Comparison of ENCODE assay signal across 15 cellular contexts in the genomic region with DNA sequence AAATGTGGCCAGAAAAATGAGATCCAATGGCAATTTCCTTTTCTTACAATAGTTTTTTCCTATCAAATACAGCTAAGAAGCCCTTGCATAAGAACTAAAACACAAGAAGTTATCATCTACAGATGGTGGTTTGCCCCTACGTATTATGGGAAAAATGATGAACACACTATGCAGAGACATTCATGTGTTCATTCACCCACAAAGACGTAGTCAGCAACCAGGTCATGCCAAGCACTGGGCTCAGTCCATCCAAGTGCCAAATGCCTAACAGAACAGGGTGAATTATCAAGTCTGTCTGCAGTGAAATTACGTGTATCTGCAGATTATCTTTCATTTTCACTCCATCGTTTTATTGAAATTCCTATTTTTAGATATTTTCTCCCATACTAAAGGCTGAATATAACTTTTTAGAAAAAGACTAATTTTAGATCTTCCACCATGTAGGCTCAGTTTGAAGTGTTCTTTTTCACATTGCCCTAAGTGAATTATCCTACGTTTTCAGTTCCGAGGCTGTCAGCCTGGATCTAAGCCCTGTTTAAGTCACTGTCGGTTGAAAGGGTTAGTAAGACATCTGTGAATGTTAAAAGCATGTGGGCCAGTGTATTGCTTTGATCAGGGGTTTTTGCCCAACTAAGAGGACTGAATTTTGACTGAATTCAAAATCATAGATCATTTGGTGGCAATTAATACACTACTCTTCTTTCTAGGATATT.
DNase-seq lines count a peak whose midpoint lies in the region; ATAC-seq and TF ChIP-seq lines count a peak whose summit lies in the region.
"Had no signal": no experiment of that assay in that cellular context is flagged by ENCODE, and none has a peak within 500 bp of the region (broad histone marks: within the 10 kb centered on the region; RNA-seq: fewer than 3 reads in every experiment).

No MANE protein-coding gene starts in this region.

- no peak for DNase-seq in left ventricle myocardium inferior
- no peak for DNase-seq in cardiac septum (ENCODE audit: low spot score)
- DNase-seq in amniotic epithelial cell (ENCODE audit: low read depth): peak; percentile 13
- DNase-seq in mesenchymal stem cell: no peak
- no peak for DNase-seq in activated T-cell treated with anti-CD3 and anti-CD28 coated beads, Interleukin-2, amount 50 U/mL, for 4 hours
- no peak for DNase-seq in kidney tubule cell (ENCODE audit: low spot score)
- DNase-seq in DMS 273 (lab: John Stamatoyannopoulos, UW; ENCODE audit: unreplicated experiment): no peak
- DNase-seq in NCI-H345 treated with DMSO at 0.1 percent for 48 hours (lab: John Stamatoyannopoulos, UW; ENCODE audit: unreplicated experiment): no peak
- DNase-seq: effector CD8-positive, alpha-beta T cell; naive thymus-derived CD4-positive, alpha-beta T cell; stimulated activated CD4-positive, alpha-beta T cell treated with anti-CD3 and anti-CD28 coated beads, Interleukin-15, amount 100 ng/mL, for 24 hours had no signal

- no peak overlapping the region for H2BK5ac ChIP-seq in mesenchymal stem cell (ENCODE audit: low read depth, low read length, poor library complexity, severe bottlenecking)

- H2BK120ac ChIP-seq in mesenchymal stem cell (ENCODE audit: low read depth, low read length): no peak overlapping the region

- H3K14ac ChIP-seq in mesenchymal stem cell (ENCODE audit: low read length in 2 of 2): no peak overlapping the region

- H3K27me3 Mint-ChIP-seq in activated T-cell treated with anti-CD3 and anti-CD28 coated beads, Interleukin-2, amount 50 U/mL, for 4 hours (ENCODE audit: low read depth): peaks cover 7% of the 10 kb centered on the region

- H3K27ac ChIP-seq in left ventricle myocardium inferior (replicated peaks) (peak overlapping the region; percentile 7), mesenchymal stem cell (ENCODE audit: low read length, poor library complexity, severe bottlenecking) (no peak overlapping the region)
- H3K27ac ChIP-seq: A549, RWPE1 had no signal

- H3K4me3 ChIP-seq in left ventricle myocardium inferior (no peak overlapping the region), mesenchymal stem cell (ENCODE audit: insufficient read depth in 1 of 2, low read depth in 1 of 2, low read length in 2 of 2) (peak overlapping the region in 1 of 2 experiments; percentile 59)
- H3K4me3 ChIP-seq: A549 had no signal

- ATAC-seq in activated T-cell treated with anti-CD3 and anti-CD28 coated beads, Interleukin-2, amount 50 U/mL, for 4 hours: no peak
- ATAC-seq: A549; naive thymus-derived CD4-positive, alpha-beta T cell; WTC11 had no signal

- TF ChIP-seq CTCF in left ventricle myocardium inferior (IDR thresholded peaks at IDR 0.05; ENCODE audit: borderline replicate concordance): no peak

- intact Hi-C loops in left ventricle myocardium inferior (cut with micrococcal nuclease): no loop called here
- intact Hi-C loops in cardiac septum (cut with DNase I): no loop called here

- peaks cover 3% of the 10 kb centered on the region for H3K4me1 Mint-ChIP-seq in activated T-cell treated with anti-CD3 and anti-CD28 coated beads, Interleukin-2, amount 50 U/mL, for 4 hours (ENCODE audit: low read depth)
- H3K4me1 Mint-ChIP-seq: WTC11 had no signal

- no peaks in the 10 kb centered on the region for H3K79me1 ChIP-seq in mesenchymal stem cell (replicated peaks; ENCODE audit: low read length, poor library complexity, severe bottlenecking)

- H3K9me3 ChIP-seq in left ventricle myocardium inferior (replicated peaks): no peaks in the 10 kb centered on the region
- H3K9me3 ChIP-seq in mesenchymal stem cell (ENCODE audit: control insufficient read depth, low read length): no peaks in the 10 kb centered on the region
- H3K9me3 ChIP-seq: A549 had no signal

- no peaks in the 10 kb centered on the region for H3K36me3 ChIP-seq in left ventricle myocardium inferior
- H3K36me3 ChIP-seq in mesenchymal stem cell (ENCODE audit: control insufficient read depth in 1 of 2, insufficient read depth in 2 of 2, low read depth in 1 of 2, low read length in 2 of 2): no peaks in the 10 kb centered on the region

- 95% methylated on average over 7 of the region's 7 CpGs for WGBS in mesenchymal stem cell

- H2BK12ac ChIP-seq in mesenchymal stem cell (ENCODE audit: low read length in 2 of 2): no peak overlapping the region

- no peaks in the 10 kb centered on the region for H3K27me3 ChIP-seq in left ventricle myocardium inferior (ENCODE audit: low read depth)
- H3K27me3 ChIP-seq in mesenchymal stem cell (ENCODE audit: control insufficient read depth in 1 of 2, insufficient read depth in 1 of 2, low read length in 2 of 2): peaks cover 0 to 11% of the 10 kb centered on the region in 2 experiments

- no peak overlapping the region for H2BK15ac ChIP-seq in mesenchymal stem cell (ENCODE audit: low read depth, poor library complexity, severe bottlenecking)

- H3K4me3 Mint-ChIP-seq in activated T-cell treated with anti-CD3 and anti-CD28 coated beads, Interleukin-2, amount 50 U/mL, for 4 hours: no peak overlapping the region
- H3K4me3 Mint-ChIP-seq: brain; naive thymus-derived CD4-positive, alpha-beta T cell; WTC11 had no signal

- H3K9ac ChIP-seq in mesenchymal stem cell (ENCODE audit: low read length): peak overlapping the region; percentile 50

- no peaks in the 10 kb centered on the region for H3K36me3 Mint-ChIP-seq in activated T-cell treated with anti-CD3 and anti-CD28 coated beads, Interleukin-2, amount 50 U/mL, for 4 hours (ENCODE audit: insufficient read depth)
- H3K36me3 Mint-ChIP-seq: brain, WTC11 had no signal

- no peak overlapping the region for H2AFZ ChIP-seq in mesenchymal stem cell (ENCODE audit: low read depth, low read length)

- no peak overlapping the region for H3K4me2 ChIP-seq in mesenchymal stem cell (ENCODE audit: low read length, poor library complexity, severe bottlenecking)
- H3K4me2 ChIP-seq: A549 had no signal

- H2AK5ac ChIP-seq in mesenchymal stem cell (ENCODE audit: low read length, severe bottlenecking): no peak overlapping the region

- no peak overlapping the region for H4K91ac ChIP-seq in mesenchymal stem cell (ENCODE audit: low read length)

- H3K23ac ChIP-seq in mesenchymal stem cell (ENCODE audit: low read length in 2 of 2): no peak overlapping the region

- H3K9me3 Mint-ChIP-seq in activated T-cell treated with anti-CD3 and anti-CD28 coated beads, Interleukin-2, amount 50 U/mL, for 4 hours: no peaks in the 10 kb centered on the region
- H3K9me3 Mint-ChIP-seq: brain, WTC11 had no signal

- no peak overlapping the region for H3K4ac ChIP-seq in mesenchymal stem cell (ENCODE audit: low read depth in 1 of 2, low read length in 2 of 2)

- peaks cover 8% of the 10 kb centered on the region for H3K4me1 ChIP-seq in left ventricle myocardium inferior
- peaks cover 3% of the 10 kb centered on the region for H3K4me1 ChIP-seq in mesenchymal stem cell (ENCODE audit: control insufficient read depth, insufficient read depth, low read depth, low read length)
- H3K4me1 ChIP-seq: A549 had no signal

- H3K18ac ChIP-seq in mesenchymal stem cell (ENCODE audit: low read depth in 1 of 2, low read length in 2 of 2): no peak overlapping the region

- H4K8ac ChIP-seq in mesenchymal stem cell (ENCODE audit: low read length): no peak overlapping the region
